In the genomic region with DNA sequence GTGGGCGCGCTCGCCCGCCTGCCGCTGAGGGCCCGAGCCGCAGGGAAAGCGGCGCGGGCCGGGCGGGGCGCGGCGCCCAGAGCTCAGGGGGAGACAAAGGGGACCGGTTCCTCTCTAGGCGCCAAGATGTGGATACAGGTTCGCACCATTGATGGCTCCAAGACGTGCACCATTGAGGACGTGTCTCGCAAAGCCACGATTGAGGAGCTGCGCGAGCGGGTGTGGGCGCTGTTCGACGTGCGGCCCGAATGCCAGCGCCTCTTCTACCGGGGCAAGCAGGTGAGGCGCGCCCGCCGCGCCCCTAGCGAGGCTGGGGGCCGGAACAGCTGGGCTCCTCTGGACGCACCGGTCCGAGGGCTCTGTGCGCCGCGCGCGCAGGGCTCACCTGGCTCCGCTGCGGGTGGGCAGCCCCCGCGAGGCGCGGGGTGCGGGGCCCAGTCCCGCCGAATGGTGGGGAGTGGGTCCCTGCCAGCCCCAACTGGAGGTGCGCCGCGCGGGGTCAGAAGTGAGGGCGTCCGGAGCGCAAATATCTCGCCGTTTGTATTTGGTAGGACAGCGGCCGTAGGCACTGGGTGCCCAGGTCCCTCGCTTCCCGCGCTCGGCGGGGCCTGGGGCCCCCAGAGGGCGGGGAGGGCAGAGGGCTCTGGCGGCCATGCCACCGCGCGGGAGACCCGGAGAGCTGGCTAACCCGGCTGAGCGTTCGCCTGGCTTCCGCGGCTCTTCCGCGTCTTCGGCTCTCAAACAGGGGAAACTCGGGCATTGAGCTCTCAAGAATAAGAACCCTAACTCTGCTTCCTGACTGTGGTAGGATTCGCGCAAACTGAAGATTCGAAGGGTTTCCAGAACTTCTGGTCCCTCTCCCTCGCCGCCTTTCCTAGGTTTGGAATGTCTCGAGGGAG, we compare ENCODE assay signal across 8 cellular contexts.
A peak's percentile ranks its signal among the peaks of the same experiment; 100 is the strongest.
DNase-seq lines count a peak whose midpoint lies in the region; ATAC-seq and TF ChIP-seq lines count a peak whose summit lies in the region.

No MANE protein-coding gene starts in this region.

- H3K9me3 Mint-ChIP-seq in activated naive CD8-positive, alpha-beta T cell treated with anti-CD3 and anti-CD28 coated beads, Interleukin-2, amount 50 U/mL, for 24 hours, result no peaks in the 10 kb centered on the region

- H3K4me1 Mint-ChIP-seq in activated naive CD8-positive, alpha-beta T cell treated with anti-CD3 and anti-CD28 coated beads, Interleukin-2, amount 50 U/mL, for 24 hours, result peaks cover 45% of the 10 kb centered on the region

- ATAC-seq in GM18907 (IDR thresholded peaks at IDR 0.05; ENCODE audit: unreplicated experiment) (peak; percentile 29), HG03108 (IDR thresholded peaks at IDR 0.05; ENCODE audit: unreplicated experiment) (peak; percentile 1), RWPE2 (ENCODE audit: low read depth) (peak; percentile 15; the same call in 2 of the 3 replicates)
- peak; percentile 3 for ATAC-seq in activated naive CD8-positive, alpha-beta T cell treated with anti-CD3 and anti-CD28 coated beads, Interleukin-2, amount 50 U/mL, for 24 hours

- peaks cover 28% of the 10 kb centered on the region for H3K36me3 ChIP-seq in RWPE2 (ENCODE audit: low read depth)

- DNase-seq in ACHN, result peak; percentile 28
- no peak for DNase-seq in RWPE2 (ENCODE audit: low spot score)
- peak; percentile 44 for DNase-seq in activated naive CD8-positive, alpha-beta T cell treated with anti-CD3 and anti-CD28 coated beads, Interleukin-2, amount 50 U/mL, for 24 hours
- peak; percentile 21 for DNase-seq in hepatic stellate cell (ENCODE audit: low spot score)
- no peak for DNase-seq in retinal pigment epithelial cell (ENCODE audit: low read depth)
- DNase-seq in middle frontal gyrus (ENCODE audit: extremely low spot score, low spot score), result no peak

- H3K27me3 ChIP-seq in RWPE2 (ENCODE audit: insufficient read depth, poor library complexity, severe bottlenecking), result no peaks in the 10 kb centered on the region

- peaks cover 26% of the 10 kb centered on the region for H3K36me3 Mint-ChIP-seq in activated naive CD8-positive, alpha-beta T cell treated with anti-CD3 and anti-CD28 coated beads, Interleukin-2, amount 50 U/mL, for 24 hours (ENCODE audit: low read depth)

- H3K4me3 Mint-ChIP-seq in activated naive CD8-positive, alpha-beta T cell treated with anti-CD3 and anti-CD28 coated beads, Interleukin-2, amount 50 U/mL, for 24 hours, result peak overlapping the region; percentile 97

- H3K27ac ChIP-seq in RWPE2 (ENCODE audit: poor library complexity, severe bottlenecking), result peak overlapping the region; percentile 62

- TF ChIP-seq CTCF in RWPE2 (IDR thresholded peaks at IDR 0.05; ENCODE audit: poor library complexity, severe bottlenecking) (peak; percentile 5), retinal pigment epithelial cell (conservative IDR thresholded peaks at IDR 0.05; ENCODE audit: low read depth, low read length) (no peak)

- in situ Hi-C loops in ACHN (cut with HindIII; ENCODE audit: low pct_ligation_motif_present, low pct_unique_long_range_greater_than_20kb, low sequenced_read_pairs), result no loop called here

- H3K9me3 ChIP-seq in RWPE2 (ENCODE audit: severe bottlenecking), result no peaks in the 10 kb centered on the region

- H3K4me3 ChIP-seq in RWPE2 (ENCODE audit: severe bottlenecking) (peak overlapping the region; percentile 93), retinal pigment epithelial cell (ENCODE audit: low read length) (peak overlapping the region; percentile 89)

- peak overlapping the region; percentile 87 for H3K27ac Mint-ChIP-seq in activated naive CD8-positive, alpha-beta T cell treated with anti-CD3 and anti-CD28 coated beads, Interleukin-2, amount 50 U/mL, for 24 hours

- H3K27me3 Mint-ChIP-seq in activated naive CD8-positive, alpha-beta T cell treated with anti-CD3 and anti-CD28 coated beads, Interleukin-2, amount 50 U/mL, for 24 hours, result no peaks in the 10 kb centered on the region

- H3K4me1 ChIP-seq in RWPE2 (ENCODE audit: insufficient read depth, poor library complexity, severe bottlenecking), result peaks cover 21% of the 10 kb centered on the region

Comparison
In these comparisons a context has a peak if more than half of its experiments do, and no peak if none do; other contexts are left out.
1. DNase-seq: peak in ACHN (single experiment), activated naive CD8-positive, alpha-beta T cell treated with anti-CD3 and anti-CD28 coated beads, Interleukin-2, amount 50 U/mL, for 24 hours (single experiment) and hepatic stellate cell (single experiment); none in RWPE2 (single experiment), retinal pigment epithelial cell (single experiment) and middle frontal gyrus (single experiment).
2. Peak in every context shown above with its lines, with median percentiles within 50 percentile points of each other: ATAC-seq.